ENCODE assay signal across 27 cellular contexts in genomic region chr16:86088287-86088686, GRCh38.
DNase-seq lines count a peak whose midpoint lies in the region; ATAC-seq and TF ChIP-seq lines count a peak whose summit lies in the region.
"Had no signal": no experiment of that assay in that cellular context is flagged by ENCODE, and none has a peak within 500 bp of the region (broad histone marks: within the 10 kb centered on the region; RNA-seq: fewer than 3 reads in every experiment).

No MANE protein-coding gene starts in this region.

- TF ChIP-seq CTCF in lower lobe of right lung (IDR thresholded peaks at IDR 0.05) (no peak), upper lobe of right lung (IDR thresholded peaks at IDR 0.05) (no peak), osteoblast (IDR thresholded peaks at IDR 0.05; ENCODE audit: extremely low read depth, low read depth, low read length) (no peak)

- no peak overlapping the region for H2AFZ ChIP-seq in osteoblast (ENCODE audit: low read length)

- intact Hi-C loops in lower lobe of right lung (cut with DNase I) (no loop called here), upper lobe of right lung (cut with DNase I) (no loop called here)
- intact Hi-C loops in naive thymus-derived CD4-positive, alpha-beta T cell (cut with micrococcal nuclease): no loop called here

- H3K9me3 ChIP-seq in lower lobe of right lung: no peaks in the 10 kb centered on the region
- no peaks in the 10 kb centered on the region for H3K9me3 ChIP-seq in upper lobe of right lung
- H3K9me3 ChIP-seq in osteoblast (ENCODE audit: low read depth, low read length): no peaks in the 10 kb centered on the region
- H3K9me3 ChIP-seq in naive thymus-derived CD4-positive, alpha-beta T cell (ENCODE audit: control insufficient read depth in 2 of 3, low read length in 3 of 3): no peaks in the 10 kb centered on the region
- H3K9me3 ChIP-seq: SJSA1 had no signal

- no peak for ATAC-seq in activated naive CD8-positive, alpha-beta T cell treated with anti-CD3 and anti-CD28 coated beads, Interleukin-2, amount 10 ng/mL, durations not matched to agents 7 days and 5 days (ENCODE audit: low read depth)
- ATAC-seq in lower lobe of right lung (no peak), upper lobe of right lung (no peak)
- ATAC-seq in naive thymus-derived CD4-positive, alpha-beta T cell: no peak
- ATAC-seq: HCT116, PC-3 had no signal

- H3K27ac ChIP-seq in lower lobe of right lung (peak overlapping the region; percentile 72), upper lobe of right lung (peak overlapping the region; percentile 44), osteoblast (ENCODE audit: low read depth, low read length) (no peak overlapping the region)
- H3K27ac ChIP-seq in naive thymus-derived CD4-positive, alpha-beta T cell (ENCODE audit: low read depth, low read length): no peak overlapping the region
- H3K27ac ChIP-seq: HL-60, SJSA1 had no signal

- POLR2A ChIA-PET in activated naive CD8-positive, alpha-beta T cell treated with anti-CD3 and anti-CD28 coated beads, Interleukin-2, amount 10 ng/mL, durations not matched to agents 7 days and 5 days (lab: Charles Lee): no interaction called here
- POLR2A ChIA-PET in naive thymus-derived CD4-positive, alpha-beta T cell (lab: Charles Lee): no interaction called here

- no peaks in the 10 kb centered on the region for H3K79me2 ChIP-seq in osteoblast (ENCODE audit: insufficient read depth, low read length)

- H3K36me3 ChIP-seq in lower lobe of right lung (no peaks in the 10 kb centered on the region), upper lobe of right lung (no peaks in the 10 kb centered on the region), osteoblast (ENCODE audit: insufficient read depth, low read length) (no peaks in the 10 kb centered on the region)
- H3K36me3 ChIP-seq in naive thymus-derived CD4-positive, alpha-beta T cell (ENCODE audit: control insufficient read depth in 2 of 3, insufficient read depth in 3 of 3, low read length in 3 of 3): no peaks in the 10 kb centered on the region
- H3K36me3 ChIP-seq: SJSA1 had no signal

- H3K4me3 Mint-ChIP-seq in activated naive CD8-positive, alpha-beta T cell treated with anti-CD3 and anti-CD28 coated beads, Interleukin-2, amount 10 ng/mL, durations not matched to agents 7 days and 5 days: no peak overlapping the region
- H3K4me3 Mint-ChIP-seq in activated naive CD8-positive, alpha-beta T cell treated with anti-CD3 and anti-CD28 coated beads for 36 hours: no peak overlapping the region
- H3K4me3 Mint-ChIP-seq in naive thymus-derived CD4-positive, alpha-beta T cell: no peak overlapping the region
- H3K4me3 Mint-ChIP-seq: CD4-positive, CD25-positive, alpha-beta regulatory T cell had no signal

- H3K27ac Mint-ChIP-seq in activated naive CD8-positive, alpha-beta T cell treated with anti-CD3 and anti-CD28 coated beads, Interleukin-2, amount 10 ng/mL, durations not matched to agents 7 days and 5 days: no peak overlapping the region
- no peak overlapping the region for H3K27ac Mint-ChIP-seq in activated naive CD8-positive, alpha-beta T cell treated with anti-CD3 and anti-CD28 coated beads for 36 hours
- no peak overlapping the region for H3K27ac Mint-ChIP-seq in naive thymus-derived CD4-positive, alpha-beta T cell
- H3K27ac Mint-ChIP-seq: CD4-positive, CD25-positive, alpha-beta regulatory T cell had no signal

- peak; percentile 5 for DNase-seq in activated naive CD8-positive, alpha-beta T cell treated with anti-CD3 and anti-CD28 coated beads, Interleukin-2, amount 10 ng/mL, durations not matched to agents 7 days and 5 days
- no peak for DNase-seq in activated naive CD8-positive, alpha-beta T cell treated with anti-CD3 and anti-CD28 coated beads for 36 hours
- DNase-seq in amniotic epithelial cell (ENCODE audit: low read depth) (peak; percentile 10), lower lobe of right lung (no peak), upper lobe of right lung (no peak), NCI-H2196 treated with DMSO at 0.1 percent for 48 hours (lab: John Stamatoyannopoulos, UW; ENCODE audit: unreplicated experiment) (no peak), osteoblast (ENCODE audit: insufficient read length, low spot score, missing footprints) (no peak)
- no peak for DNase-seq in naive thymus-derived CD4-positive, alpha-beta T cell
- DNase-seq: CD4-positive, CD25-positive, alpha-beta regulatory T cell; DMS153; DND-41; GOT3; Kasumi-1; MV-4-11; NCI-H1105; NCI-H146; NCI-H1930; NCI-H2107; NCI-H446 treated with DMSO at 0.1 percent for 48 hours; NCI-H526; NCI-H82; NK-92 treated with Interleukin-12 subunit alpha and Interleukin-12 subunit beta, amount 100 ng/mL, for 24 hours; PC-3; Right ventricle myocardium superior had no signal

- peaks cover 16% of the 10 kb centered on the region for H3K4me1 Mint-ChIP-seq in activated naive CD8-positive, alpha-beta T cell treated with anti-CD3 and anti-CD28 coated beads, Interleukin-2, amount 10 ng/mL, durations not matched to agents 7 days and 5 days
- H3K4me1 Mint-ChIP-seq in activated naive CD8-positive, alpha-beta T cell treated with anti-CD3 and anti-CD28 coated beads for 36 hours: peaks cover 7% of the 10 kb centered on the region
- peaks cover 0 to 20% (median 0%) of the 10 kb centered on the region in 7 donors for H3K4me1 Mint-ChIP-seq in naive thymus-derived CD4-positive, alpha-beta T cell

- no peaks in the 10 kb centered on the region for H3K27me3 Mint-ChIP-seq in activated naive CD8-positive, alpha-beta T cell treated with anti-CD3 and anti-CD28 coated beads, Interleukin-2, amount 10 ng/mL, durations not matched to agents 7 days and 5 days
- H3K27me3 Mint-ChIP-seq in activated naive CD8-positive, alpha-beta T cell treated with anti-CD3 and anti-CD28 coated beads for 36 hours: peaks cover 4% of the 10 kb centered on the region
- H3K27me3 Mint-ChIP-seq in naive thymus-derived CD4-positive, alpha-beta T cell: peaks cover 0 to 8% (median 0%) of the 10 kb centered on the region in 5 donors
- H3K27me3 Mint-ChIP-seq: CD4-positive, CD25-positive, alpha-beta regulatory T cell had no signal

- H3K27me3 ChIP-seq in lower lobe of right lung (ENCODE audit: low read depth) (peaks cover 8% of the 10 kb centered on the region), upper lobe of right lung (no peaks in the 10 kb centered on the region), osteoblast (ENCODE audit: insufficient read depth, low read length) (no peaks in the 10 kb centered on the region)
- no peaks in the 10 kb centered on the region for H3K27me3 ChIP-seq in naive thymus-derived CD4-positive, alpha-beta T cell (ENCODE audit: control insufficient read depth in 2 of 2, insufficient read depth in 2 of 2, low read length in 2 of 2)
- H3K27me3 ChIP-seq: SJSA1 had no signal

- CTCF ChIA-PET in naive thymus-derived CD4-positive, alpha-beta T cell (lab: Charles Lee): interaction anchor here (1.3 kb wide), 1 partner anchor 15 kb away, joined by 4 read pairs; no protein-coding TSS in a partner anchor

- no peak overlapping the region for H3K4me2 ChIP-seq in osteoblast (ENCODE audit: insufficient read depth, low read length)

- H3K4me1 ChIP-seq in lower lobe of right lung (peaks cover 18% of the 10 kb centered on the region), upper lobe of right lung (no peaks in the 10 kb centered on the region), osteoblast (ENCODE audit: insufficient read depth, low read length) (no peaks in the 10 kb centered on the region)
- H3K4me1 ChIP-seq in naive thymus-derived CD4-positive, alpha-beta T cell (ENCODE audit: control insufficient read depth in 2 of 2, insufficient read depth in 2 of 2, low read length in 2 of 2): no peaks in the 10 kb centered on the region

- no peaks in the 10 kb centered on the region for H3K9me3 Mint-ChIP-seq in activated naive CD8-positive, alpha-beta T cell treated with anti-CD3 and anti-CD28 coated beads, Interleukin-2, amount 10 ng/mL, durations not matched to agents 7 days and 5 days
- H3K9me3 Mint-ChIP-seq in activated naive CD8-positive, alpha-beta T cell treated with anti-CD3 and anti-CD28 coated beads for 36 hours: no peaks in the 10 kb centered on the region
- H3K9me3 Mint-ChIP-seq in naive thymus-derived CD4-positive, alpha-beta T cell: no peaks in the 10 kb centered on the region
- H3K9me3 Mint-ChIP-seq: CD4-positive, CD25-positive, alpha-beta regulatory T cell had no signal

- no peak overlapping the region for H3K4me3 ChIP-seq in lower lobe of right lung
- no peak overlapping the region for H3K4me3 ChIP-seq in upper lobe of right lung
- H3K4me3 ChIP-seq in osteoblast (ENCODE audit: insufficient read depth, low read length): no peak overlapping the region
- H3K4me3 ChIP-seq in naive thymus-derived CD4-positive, alpha-beta T cell (ENCODE audit: low read length): no peak overlapping the region
- H3K4me3 ChIP-seq: SJSA1 had no signal

- H4K20me1 ChIP-seq in osteoblast (ENCODE audit: insufficient read depth, low read length): no peaks in the 10 kb centered on the region

- H3K36me3 Mint-ChIP-seq in activated naive CD8-positive, alpha-beta T cell treated with anti-CD3 and anti-CD28 coated beads, Interleukin-2, amount 10 ng/mL, durations not matched to agents 7 days and 5 days: no peaks in the 10 kb centered on the region
- H3K36me3 Mint-ChIP-seq in activated naive CD8-positive, alpha-beta T cell treated with anti-CD3 and anti-CD28 coated beads for 36 hours: no peaks in the 10 kb centered on the region
- H3K36me3 Mint-ChIP-seq in naive thymus-derived CD4-positive, alpha-beta T cell: no peaks in the 10 kb centered on the region
- H3K36me3 Mint-ChIP-seq: CD4-positive, CD25-positive, alpha-beta regulatory T cell had no signal

Comparison
In these comparisons a context has a peak if more than half of its experiments do, and no peak if none do; other contexts are left out.
1. DNase-seq: peak in activated naive CD8-positive, alpha-beta T cell treated with anti-CD3 and anti-CD28 coated beads, Interleukin-2, amount 10 ng/mL, durations not matched to agents 7 days and 5 days (single experiment) and amniotic epithelial cell (single experiment); none in activated naive CD8-positive, alpha-beta T cell treated with anti-CD3 and anti-CD28 coated beads for 36 hours (single experiment), lower lobe of right lung (single experiment), upper lobe of right lung (single experiment), NCI-H2196 treated with DMSO at 0.1 percent for 48 hours (single experiment), osteoblast (single experiment) and naive thymus-derived CD4-positive, alpha-beta T cell (0 of 9).
2. H3K27ac ChIP-seq: peak in lower lobe of right lung (single experiment) and upper lobe of right lung (single experiment); none in osteoblast (single experiment) and naive thymus-derived CD4-positive, alpha-beta T cell (single experiment).